In genomic region chr11:898160-898517, GRCh38 we compare ENCODE assay signal across 1 cellular context.
TF ChIP-seq lines count a peak whose summit lies in the region.

No MANE protein-coding gene starts in this region.

TF ChIP-seq in GM23338, 12 proteins besides CTCF, POLR2A, EP300 and RAD21 (continued from another document):
- TF ChIP-seq ZNF462 (CRISPR knock-in tag; IDR thresholded peaks at IDR 0.05) (no peak), EZH2phosphoT487 (IDR thresholded peaks at IDR 0.05; ENCODE audit: unreplicated experiment) (no peak), STAT1 (IDR thresholded peaks at IDR 0.05; ENCODE audit: unreplicated experiment) (no peak), REST (IDR thresholded peaks at IDR 0.05; ENCODE audit: unreplicated experiment) (no peak), EZH2 (IDR thresholded peaks at IDR 0.05; ENCODE audit: low read depth, unreplicated experiment) (no peak), POLR2AphosphoS5 (IDR thresholded peaks at IDR 0.05; ENCODE audit: low read depth) (no peak)
